ENCODE assay signal across 8 cellular contexts in genomic region chr19:2475018-2475701, GRCh38. TPM values are rescaled to one million over a fixed set of nuclear protein-coding genes. Genes with fewer than 3 reads are reported as not detected.
A peak's percentile ranks its signal among the peaks of the same experiment; 100 is the strongest.
DNase-seq lines count a peak whose midpoint lies in the region; ATAC-seq and TF ChIP-seq lines count a peak whose summit lies in the region.

No MANE protein-coding gene starts in this region.

- peak overlapping the region; percentile 98 for H3K9ac ChIP-seq in GM23248

- intact Hi-C loops in CD14-positive monocyte (cut with micrococcal nuclease), result loop anchor here (2.0 to 5.0 kb wide), 4 partner anchors 72 to 162 kb away; no protein-coding TSS in a partner anchor
- intact Hi-C loops in naive thymus-derived CD4-positive, alpha-beta T cell (cut with micrococcal nuclease), result loop anchor here (1.0 to 5.0 kb wide), 6 partner anchors 18 to 702 kb away; partner anchors contain the start of genes DOT1L (in 1 of the 2), LMNB2 (in 1 of the 2) and S1PR4 (in 1 of the 2)

- peaks cover 27% of the 10 kb centered on the region for H3F3A ChIP-seq in GM23248 (ENCODE audit: insufficient read depth)

- peak overlapping the region; percentile 84 for H3K4me2 ChIP-seq in GM23248 (ENCODE audit: unreplicated experiment)

- H3K4me3 ChIP-seq in GM23248 (peak overlapping the region; percentile 100), suprapubic skin (peak overlapping the region; percentile 89)
- H3K4me3 ChIP-seq in naive thymus-derived CD4-positive, alpha-beta T cell (ENCODE audit: low read length), result peak overlapping the region; percentile 91

- TF ChIP-seq CTCF in CD14-positive monocyte (IDR thresholded peaks at IDR 0.05) (no peak), suprapubic skin (IDR thresholded peaks at IDR 0.05) (peak in 1 of 2 donors; percentile 6)

- CTCF ChIA-PET in naive thymus-derived CD4-positive, alpha-beta T cell (lab: Charles Lee), result interaction anchor here (0.6 to 6.7 kb wide), 15 partner anchors 16 to 177 kb away, joined by 3 to 78 read pairs (median 6); no protein-coding TSS in a partner anchor

- peaks cover 21% of the 10 kb centered on the region for H3K4me1 Mint-ChIP-seq in CD14-positive monocyte
- peaks cover 7 to 20% (median 16%) of the 10 kb centered on the region in 7 donors for H3K4me1 Mint-ChIP-seq in naive thymus-derived CD4-positive, alpha-beta T cell

- H3K36me3 ChIP-seq in GM23248 (ENCODE audit: low read depth) (peaks cover 11% of the 10 kb centered on the region), suprapubic skin (peaks cover 11% of the 10 kb centered on the region)
- peaks cover 0 to 16% (median 0%) of the 10 kb centered on the region in 3 experiments for H3K36me3 ChIP-seq in naive thymus-derived CD4-positive, alpha-beta T cell (ENCODE audit: control insufficient read depth in 2 of 3, insufficient read depth in 3 of 3, low read length in 3 of 3)

- H3K27ac ChIP-seq in GM23248, result peak overlapping the region; percentile 93
- H3K27ac ChIP-seq in naive thymus-derived CD4-positive, alpha-beta T cell (ENCODE audit: low read depth, low read length), result peak overlapping the region; percentile 66
- peak overlapping the region; percentile 85 for H3K27ac ChIP-seq in suprapubic skin

- H3K9me2 ChIP-seq in GM23248 (ENCODE audit: insufficient read depth), result no peaks in the 10 kb centered on the region

- in situ Hi-C loops in GM23248 (cut with MboI), result no loop called here

- no peaks in the 10 kb centered on the region for H4K20me1 ChIP-seq in GM23248 (ENCODE audit: insufficient read depth)

- H3K27me3 Mint-ChIP-seq in CD14-positive monocyte (ENCODE audit: low read depth in 3 of 3), result peaks cover 1 to 10% (median 3%) of the 10 kb centered on the region in 3 donors
- peaks cover 0 to 10% (median 0%) of the 10 kb centered on the region in 5 donors for H3K27me3 Mint-ChIP-seq in naive thymus-derived CD4-positive, alpha-beta T cell

- DNase-seq in CD14-positive monocyte (ENCODE audit: low spot score) (no peak), GM23248 (peak; percentile 84), NCI-H69 (lab: John Stamatoyannopoulos, UW) (peak; percentile 45), activated T-cell treated with anti-CD3 and anti-CD28 coated beads for 4 hours (peak; percentile 49), suprapubic skin (ENCODE audit: low spot score in 2 of 2) (peak in 1 of 2 donors; percentile 80), DMS153 (lab: John Stamatoyannopoulos, UW) (no peak)
- peak in 8 of 9 donors; percentile 45 to 70 (median 63) for DNase-seq in naive thymus-derived CD4-positive, alpha-beta T cell

- ATAC-seq in esophagus mucosa, result peak; percentile 9
- ATAC-seq in naive thymus-derived CD4-positive, alpha-beta T cell, result peak; percentile 2

- no peak for TF ChIP-seq POLR2A in suprapubic skin (IDR thresholded peaks at IDR 0.05)

- H3K27me3 ChIP-seq in GM23248 (replicated peaks; ENCODE audit: insufficient read depth), result no peaks in the 10 kb centered on the region
- no peaks in the 10 kb centered on the region for H3K27me3 ChIP-seq in naive thymus-derived CD4-positive, alpha-beta T cell (ENCODE audit: control insufficient read depth in 2 of 2, insufficient read depth in 2 of 2, low read length in 2 of 2)
- no peaks in the 10 kb centered on the region for H3K27me3 ChIP-seq in suprapubic skin

- WGBS in GM23248 (ENCODE audit: low coverage in 1 of 2, low lambda C conversion rate in 2 of 2, missing lambda C conversion rate in 2 of 2), 2 experiments, result 1% methylated on average over 41 to 45 of the region's 45 CpGs
- 0% methylated on average over 9 of the region's 45 CpGs for WGBS in suprapubic skin

- POLR2A ChIA-PET in naive thymus-derived CD4-positive, alpha-beta T cell (lab: Charles Lee), result interaction anchor here (0.6 to 7.4 kb wide), 46 partner anchors 9 to 1206 kb away, joined by 3 to 415 read pairs (median 7); partner anchors contain the start of genes CIRBP, LMNB2, LSM7 and PEAK3

- H3K4me3 Mint-ChIP-seq in CD14-positive monocyte, result peak overlapping the region; percentile 84 to 100
- peak overlapping the region; percentile 82 to 100 (median 93) for H3K4me3 Mint-ChIP-seq in naive thymus-derived CD4-positive, alpha-beta T cell

- peaks cover 16 to 19% of the 10 kb centered on the region in 2 donors for H3K36me3 Mint-ChIP-seq in CD14-positive monocyte
- H3K36me3 Mint-ChIP-seq in naive thymus-derived CD4-positive, alpha-beta T cell, result peaks cover 0 to 19% (median 6%) of the 10 kb centered on the region in 5 donors

- H3K79me2 ChIP-seq in GM23248 (ENCODE audit: insufficient read depth), result peaks cover 32% of the 10 kb centered on the region

- H3K9me3 ChIP-seq in GM23248 (ENCODE audit: low read depth) (no peaks in the 10 kb centered on the region), suprapubic skin (no peaks in the 10 kb centered on the region)
- H3K9me3 ChIP-seq in naive thymus-derived CD4-positive, alpha-beta T cell (ENCODE audit: control insufficient read depth in 2 of 3, low read length in 3 of 3), result no peaks in the 10 kb centered on the region

- peak overlapping the region; percentile 74 to 93 (median 88) for H3K27ac Mint-ChIP-seq in CD14-positive monocyte
- H3K27ac Mint-ChIP-seq in naive thymus-derived CD4-positive, alpha-beta T cell, result peak overlapping the region; percentile 59 to 99 (median 91)

- no peak for TF ChIP-seq EP300 in suprapubic skin (IDR thresholded peaks at IDR 0.05)

- H2AFZ ChIP-seq in GM23248, result peak overlapping the region; percentile 26; the same call in 1 of the 2 replicates

- peaks cover 0 to 1% (median 0%) of the 10 kb centered on the region in 7 donors for H3K9me3 Mint-ChIP-seq in CD14-positive monocyte
- peaks cover 0 to 15% (median 0%) of the 10 kb centered on the region in 11 donors for H3K9me3 Mint-ChIP-seq in naive thymus-derived CD4-positive, alpha-beta T cell

- no peaks in the 10 kb centered on the region for H3K4me1 ChIP-seq in GM23248 (ENCODE audit: insufficient read depth)
- peaks cover 0 to 14% of the 10 kb centered on the region in 2 donors for H3K4me1 ChIP-seq in naive thymus-derived CD4-positive, alpha-beta T cell (ENCODE audit: control insufficient read depth in 2 of 2, insufficient read depth in 2 of 2, low read length in 2 of 2)
- H3K4me1 ChIP-seq in suprapubic skin, result peaks cover 39% of the 10 kb centered on the region

RNA-seq across cellular contexts. Expression of gene GADD45B, which starts 0.8 kb away (rescaled TPM):
- polyA plus RNA-seq in CD14-positive monocyte, result 10 to 100 TPM; 67.4 to 76.2 TPM
- 89.7 TPM in 2 replicates for total RNA-seq in GM23248 (2014; rRNA removed; shearing (Covaris generic))
- polyA plus RNA-seq in GM23248 (2016; fragmentation: Nextera tagmentation; extraction: Ambion mirVana), result 95.0 and 96.1 TPM in 2 replicates
- 26.3 TPM for total RNA-seq in esophagus mucosa
- total RNA-seq in naive thymus-derived CD4-positive, alpha-beta T cell, result 100 to 1,000 TPM in 2 of 5 experiments, 10 to 100 TPM in 3; 71.7 to 157 (median 84.2) TPM
- 10 to 100 TPM; 30.1 to 38.4 TPM for polyA plus RNA-seq in naive thymus-derived CD4-positive, alpha-beta T cell
- total RNA-seq in suprapubic skin, result 100 to 1,000 TPM in 1 of 4 donors, 10 to 100 TPM in 3; 52.5 to 134 (median 68.7) TPM

RNA-seq across cellular contexts. Expression of gene LMNB2, which starts 18.4 kb away (rescaled TPM):
- polyA plus RNA-seq in CD14-positive monocyte (1 to 10 TPM; 2.3 to 4.2 TPM), GM23248 (2016; fragmentation: Nextera tagmentation; extraction: Ambion mirVana) (25.2 and 25.9 TPM in 2 replicates)
- 93.7 and 119 TPM in 2 replicates for total RNA-seq in GM23248 (2014; rRNA removed; shearing (Covaris generic))
- total RNA-seq in esophagus mucosa (50.4 TPM), suprapubic skin (10 to 100 TPM; 17.1 to 26.8 (median 24.7) TPM)
- 10 to 100 TPM; 10.8 to 86.4 (median 16.6) TPM for total RNA-seq in naive thymus-derived CD4-positive, alpha-beta T cell
- polyA plus RNA-seq in naive thymus-derived CD4-positive, alpha-beta T cell, result 10 to 100 TPM in 1 of 2 donors, 1 to 10 TPM in 1; 5.6 to 11.4 TPM

RNA-seq across cellular contexts. Expression of gene TIMM13, which starts 47.8 kb away (rescaled TPM):
- 10 to 100 TPM; 72.4 to 89.3 TPM for polyA plus RNA-seq in CD14-positive monocyte
- 56.4 and 57.6 TPM in 2 replicates for total RNA-seq in GM23248 (2014; rRNA removed; shearing (Covaris generic))
- 143 and 161 TPM in 2 replicates for polyA plus RNA-seq in GM23248 (2016; fragmentation: Nextera tagmentation; extraction: Ambion mirVana)
- 106 TPM for total RNA-seq in esophagus mucosa
- 10 to 100 TPM; 31.3 to 70.8 (median 35.4) TPM for total RNA-seq in naive thymus-derived CD4-positive, alpha-beta T cell
- 10 to 100 TPM; 63.6 to 75.3 TPM for polyA plus RNA-seq in naive thymus-derived CD4-positive, alpha-beta T cell
- 10 to 100 TPM; 22.1 to 48.6 (median 46.6) TPM for total RNA-seq in suprapubic skin

Comparison
In these comparisons a context has a peak if more than half of its experiments do, and no peak if none do; other contexts are left out.
1. DNase-seq: peak in GM23248 (single experiment), NCI-H69 (single experiment), activated T-cell treated with anti-CD3 and anti-CD28 coated beads for 4 hours (single experiment) and naive thymus-derived CD4-positive, alpha-beta T cell (8 of 9); none in CD14-positive monocyte (single experiment) and DMS153 (single experiment).
2. Peak in every context shown above with its lines, with median percentiles within 50 percentile points of each other: H3K27ac ChIP-seq and H3K4me3 ChIP-seq.